In the genomic region with DNA sequence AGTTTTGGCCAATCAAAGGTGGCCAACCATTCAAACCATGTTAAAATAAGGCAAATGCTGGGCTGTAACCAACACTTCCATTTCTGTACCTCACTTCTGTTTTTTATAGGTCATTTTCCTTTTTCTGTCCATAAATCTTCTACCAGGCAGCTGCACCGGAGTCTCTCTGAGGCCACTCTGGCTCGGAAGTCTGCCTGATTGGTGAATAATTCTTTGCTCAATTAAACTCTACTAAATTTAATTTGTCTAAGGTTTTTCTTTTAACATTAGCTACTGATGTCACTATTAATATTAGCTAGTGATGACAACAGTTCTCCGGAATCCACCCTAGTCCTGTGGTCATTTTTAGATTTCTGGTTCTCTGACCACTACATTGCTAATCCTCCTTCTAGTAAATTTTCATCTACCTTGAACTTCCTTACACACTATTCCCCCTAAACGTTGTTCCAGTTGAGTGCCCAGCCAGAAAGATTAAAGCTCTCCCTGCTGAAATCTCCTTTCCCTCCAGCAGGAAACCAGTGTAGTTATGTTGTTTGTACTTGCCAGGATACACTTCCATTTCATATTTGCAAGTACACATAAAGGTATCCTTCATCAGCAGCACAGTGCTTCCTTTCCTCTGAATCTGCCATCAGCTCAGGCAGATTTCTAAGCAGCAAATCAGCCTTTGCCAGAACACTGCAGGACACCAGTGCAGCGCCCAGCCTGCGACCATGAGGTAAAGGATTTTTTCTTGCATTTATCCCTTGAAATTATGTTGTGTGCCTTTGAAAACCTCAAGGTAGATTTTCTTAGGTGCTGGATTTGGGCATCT, we compare ENCODE assay signal across 9 cellular contexts. TPM values are rescaled to one million over a fixed set of nuclear protein-coding genes. Genes with fewer than 3 reads are reported as not detected.
DNase-seq lines count a peak whose midpoint lies in the region; ATAC-seq, FAIRE-seq and TF ChIP-seq lines count a peak whose summit lies in the region.
"Had no signal": no experiment of that assay in that cellular context is flagged by ENCODE, and none has a peak within 500 bp of the region (broad histone marks: within the 10 kb centered on the region; RNA-seq: fewer than 3 reads in every experiment).

No MANE protein-coding gene starts in this region.

- H3K4me3 Mint-ChIP-seq in activated T-cell treated with anti-CD3 and anti-CD28 coated beads, Interleukin-2, amount 50 U/mL, for 24 hours = no peak overlapping the region

- no peak for FAIRE-seq in kidney (lab: Jason Lieb, UNC)

- peak overlapping the region; percentile 61 to 70 for H3K9ac ChIP-seq in kidney (ENCODE audit: low read length in 2 of 2)

- H3K36me3 ChIP-seq in ascending aorta = no peaks in the 10 kb centered on the region
- no peaks in the 10 kb centered on the region for H3K36me3 ChIP-seq in kidney (ENCODE audit: control insufficient read depth in 1 of 2, insufficient read depth in 2 of 2, low read length in 2 of 2)
- H3K36me3 ChIP-seq in spleen = no peaks in the 10 kb centered on the region

- intact Hi-C loops in ascending aorta (cut with DNase I) = no loop called here
- intact Hi-C loops in kidney (cut with DNase I) = no loop called here
- intact Hi-C loops in spleen (cut with DNase I; ENCODE audit: low total_unique reads) = no loop called here

- no peak for TF ChIP-seq CTCF in ascending aorta (IDR thresholded peaks at IDR 0.05)
- no peak for TF ChIP-seq CTCF in kidney (IDR thresholded peaks at IDR 0.05; ENCODE audit: borderline replicate concordance, extremely low read depth, insufficient read depth)
- no peak for TF ChIP-seq CTCF in spleen (IDR thresholded peaks at IDR 0.05 in 8 of 11, conservative IDR thresholded peaks at IDR 0.05 in 3 of 11)

- DNase-seq in HT-29 (ENCODE audit: low spot score) (peak; percentile 12), ascending aorta (ENCODE audit: low spot score in 2 of 2) (no peak), kidney (no peak), spleen (no peak), SW 1271 (lab: John Stamatoyannopoulos, UW) (no peak)
- no peak for DNase-seq in activated T-cell treated with anti-CD3 and anti-CD28 coated beads, Interleukin-2, amount 50 U/mL, for 24 hours
- DNase-seq in stimulated activated CD4-positive, alpha-beta T cell treated with anti-CD3 and anti-CD28 coated beads, Interleukin-12 subunit alpha, Interleukin-12 subunit beta, amount 100 ng/mL, for 4 hours = no peak
- DNase-seq: activated T-cell treated with anti-CD3 and anti-CD28 coated beads for 4 hours had no signal

- no peaks in the 10 kb centered on the region for H3K27me3 ChIP-seq in ascending aorta
- no peaks in the 10 kb centered on the region for H3K27me3 ChIP-seq in spleen (replicated peaks in 1 of 7)

- H3K27me3 Mint-ChIP-seq in activated T-cell treated with anti-CD3 and anti-CD28 coated beads, Interleukin-2, amount 50 U/mL, for 24 hours = no peaks in the 10 kb centered on the region

- H3K4me1 ChIP-seq in ascending aorta = peaks cover 0 to 47% of the 10 kb centered on the region in 2 donors
- peaks cover 12 to 14% of the 10 kb centered on the region in 2 donors for H3K4me1 ChIP-seq in kidney (ENCODE audit: control insufficient read depth in 1 of 2, insufficient read depth in 1 of 2, low read depth in 1 of 2, low read length in 2 of 2)
- peaks cover 0 to 27% (median 13%) of the 10 kb centered on the region in 6 donors for H3K4me1 ChIP-seq in spleen

- no peaks in the 10 kb centered on the region for H3K9me3 Mint-ChIP-seq in activated T-cell treated with anti-CD3 and anti-CD28 coated beads, Interleukin-2, amount 50 U/mL, for 24 hours

- no peaks in the 10 kb centered on the region for H3K4me1 Mint-ChIP-seq in activated T-cell treated with anti-CD3 and anti-CD28 coated beads, Interleukin-2, amount 50 U/mL, for 24 hours (ENCODE audit: low read depth)

- H3K27ac Mint-ChIP-seq in activated T-cell treated with anti-CD3 and anti-CD28 coated beads, Interleukin-2, amount 50 U/mL, for 24 hours = no peak overlapping the region

- TF ChIP-seq POLR2A in spleen (IDR thresholded peaks at IDR 0.05) = no peak

- H3K27ac ChIP-seq in ascending aorta (peak overlapping the region; percentile 89 to 95), kidney (ENCODE audit: low read depth in 2 of 2, low read length in 2 of 2) (peak overlapping the region; percentile 79 to 96), spleen (peak overlapping the region in 7 of 8 donors; percentile 47 to 76 (median 63))

- no peaks in the 10 kb centered on the region for H3K9me3 ChIP-seq in ascending aorta
- H3K9me3 ChIP-seq in kidney (ENCODE audit: control insufficient read depth in 1 of 2, low read length in 2 of 2) = no peaks in the 10 kb centered on the region
- H3K9me3 ChIP-seq in spleen = no peaks in the 10 kb centered on the region

- WGBS in spleen, 5 donors = 44 to 55% (median 53%) methylated on average over 6 of the region's 6 CpGs

- H3K36me3 Mint-ChIP-seq in activated T-cell treated with anti-CD3 and anti-CD28 coated beads, Interleukin-2, amount 50 U/mL, for 24 hours (ENCODE audit: low read depth) = no peaks in the 10 kb centered on the region

- peak overlapping the region; percentile 38 to 50 for H3K4me3 ChIP-seq in ascending aorta
- peak overlapping the region; percentile 49 to 54 for H3K4me3 ChIP-seq in kidney (ENCODE audit: low read length in 2 of 2)
- H3K4me3 ChIP-seq in spleen = peak overlapping the region in 2 of 8 donors; percentile 2 to 15

- ATAC-seq in GM18502 (IDR thresholded peaks at IDR 0.05; ENCODE audit: poor library complexity, unreplicated experiment) = no peak

RNA-seq across cellular contexts. Expression of a gene that starts 18.5 kb away (rescaled TPM):
- 1.7 and 4.0 TPM in 2 replicates for total RNA-seq in HT-29 (2014; rRNA removed; shearing (Covaris generic))
- 0.85 TPM for total RNA-seq in ascending aorta
- 12.2 TPM for total RNA-seq in kidney
- 6.9 TPM for polyA plus RNA-seq in kidney (ENCODE audit: insufficient read depth, low read depth, low replicate concordance)
- total RNA-seq in spleen = 10 to 100 TPM; 12.8 to 22.2 (median 18.2) TPM
- 10 to 100 TPM in 1 of 3 donors, 1 to 10 TPM in 2; 6.1 to 11.4 (median 7.0) TPM for polyA plus RNA-seq in spleen

RNA-seq across cellular contexts. Expression of a gene that starts 31.8 kb away (rescaled TPM):
- 10.2 and 10.7 TPM in 2 replicates for total RNA-seq in HT-29 (2014; rRNA removed; shearing (Covaris generic))
- 57.9 TPM for total RNA-seq in ascending aorta
- 84.5 TPM for total RNA-seq in kidney
- 43.8 TPM for polyA plus RNA-seq in kidney (ENCODE audit: insufficient read depth, low read depth, low replicate concordance)
- 100 to 1,000 TPM; 216 to 828 (median 424) TPM for total RNA-seq in spleen
- polyA plus RNA-seq in spleen = 10 to 100 TPM; 28.6 to 75.0 (median 58.6) TPM

RNA-seq across cellular contexts. Expression of a gene that starts 44.4 kb away (rescaled TPM):
- total RNA-seq in HT-29 (2014; rRNA removed; shearing (Covaris generic)) = 6.1 and 6.9 TPM in 2 replicates
- total RNA-seq in ascending aorta (1.9 TPM), kidney (20.1 TPM), spleen (10 to 100 TPM; 19.1 to 44.5 (median 24.7) TPM)
- polyA plus RNA-seq in kidney (ENCODE audit: insufficient read depth, low read depth, low replicate concordance) (14.7 TPM), spleen (10 to 100 TPM in 2 of 3 donors, 1 to 10 TPM in 1; 7.7 to 29.9 (median 10.4) TPM)
